Comparison of ENCODE assay signal across 1 cellular context in genomic region chr3:52022323-52023100, GRCh38.
TF ChIP-seq lines count a peak whose summit lies in the region.

No MANE protein-coding gene starts in this region.

TF ChIP-seq in GM12878, 131 proteins besides CTCF, POLR2A, EP300 and RAD21:
- TF ChIP-seq MEF2B (IDR thresholded peaks at IDR 0.05; ENCODE audit: partially characterized antibody, poor library complexity, severe bottlenecking) (peak; percentile 4), ZNF687 (IDR thresholded peaks at IDR 0.05) (0 out of 2 replicates have a peak, but pooled peaks have one; percentile 11), ATF7 (IDR thresholded peaks at IDR 0.05; ENCODE audit: low read depth) (no peak)
